In the genomic region with DNA sequence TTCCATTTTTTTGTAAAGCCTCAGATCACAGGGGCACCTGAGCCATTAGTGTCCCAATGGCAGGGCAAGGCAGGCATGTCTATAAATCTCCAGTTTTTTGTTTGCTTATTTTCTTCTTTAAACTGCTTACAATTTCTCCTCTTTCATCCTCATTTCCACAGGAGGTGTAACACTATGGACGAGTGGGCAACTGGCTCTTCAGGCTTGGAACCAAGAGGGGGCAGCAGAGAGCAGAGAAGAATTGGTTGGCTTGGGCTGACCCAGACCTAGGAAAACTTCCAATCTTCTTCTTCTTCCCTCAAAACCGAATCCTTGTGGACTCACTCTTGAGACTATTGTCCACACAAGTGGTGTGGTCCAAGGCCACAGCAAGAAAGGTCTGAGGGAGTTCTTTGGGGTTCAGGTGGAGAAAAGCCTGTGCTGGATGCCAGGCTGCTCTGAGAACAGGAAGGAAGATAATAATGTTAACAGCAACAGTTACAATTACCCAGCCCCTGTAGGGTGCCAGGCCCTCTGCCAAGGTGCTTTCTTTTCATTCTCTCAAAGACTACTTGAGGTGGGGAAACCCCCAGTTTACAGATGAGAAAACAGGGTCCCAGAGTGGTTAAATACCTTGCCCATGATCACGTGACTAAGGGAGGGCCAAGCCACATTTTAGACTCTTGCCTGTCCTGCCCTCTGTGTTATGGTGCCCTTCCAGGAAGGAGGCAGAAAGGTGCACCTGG, we compare ENCODE assay signal across 8 cellular contexts.
DNase-seq lines count a peak whose midpoint lies in the region; ATAC-seq and TF ChIP-seq lines count a peak whose summit lies in the region.

No MANE protein-coding gene starts in this region.

- TF ChIP-seq CTCF in GM06990 (IDR thresholded peaks at IDR 0.05; ENCODE audit: insufficient read depth, low read length, poor library complexity, severe bottlenecking) (peak; percentile 91), osteoblast (IDR thresholded peaks at IDR 0.05; ENCODE audit: extremely low read depth, low read depth, low read length) (peak; percentile 94)

- H3K36me3 ChIP-seq in GM06990 (ENCODE audit: control insufficient read depth, insufficient read depth, low read length) (no peaks in the 10 kb centered on the region), osteoblast (ENCODE audit: insufficient read depth, low read length) (no peaks in the 10 kb centered on the region)

- DNase-seq in 8988T: peak; percentile 37
- no peak for DNase-seq in GM06990 (ENCODE audit: extremely low read depth, insufficient read length)
- peak; percentile 32 for DNase-seq in NCI-H2196 treated with DMSO at 0.1 percent for 48 hours (lab: John Stamatoyannopoulos, UW; ENCODE audit: unreplicated experiment)
- DNase-seq in activated T-cell treated with anti-CD3 and anti-CD28 coated beads for 4 hours: peak; percentile 5
- peak; percentile 53 for DNase-seq in germinal center (ENCODE audit: low spot score)
- peak; percentile 94 for DNase-seq in osteoblast (ENCODE audit: insufficient read length, low spot score, missing footprints)

- H4K20me1 ChIP-seq in osteoblast (ENCODE audit: insufficient read depth, low read length): no peaks in the 10 kb centered on the region

- H3K4me2 ChIP-seq in osteoblast (ENCODE audit: insufficient read depth, low read length): no peak overlapping the region

- H3K9me3 ChIP-seq in osteoblast (ENCODE audit: low read depth, low read length): no peaks in the 10 kb centered on the region

- no peaks in the 10 kb centered on the region for H3K4me1 ChIP-seq in osteoblast (ENCODE audit: insufficient read depth, low read length)

- no peak overlapping the region for H3K27ac ChIP-seq in osteoblast (ENCODE audit: low read depth, low read length)

- H2AFZ ChIP-seq in osteoblast (ENCODE audit: low read length): no peak overlapping the region

- H3K27me3 ChIP-seq in GM06990 (replicated peaks; ENCODE audit: control insufficient read depth, insufficient read depth, low read length) (no peaks in the 10 kb centered on the region; the same call in 1 of the 2 replicates), osteoblast (ENCODE audit: insufficient read depth, low read length) (peaks cover 13% of the 10 kb centered on the region)

- H3K79me2 ChIP-seq in osteoblast (ENCODE audit: insufficient read depth, low read length): no peaks in the 10 kb centered on the region

- ATAC-seq in HG02763 (IDR thresholded peaks at IDR 0.05; ENCODE audit: unreplicated experiment): peak; percentile 73
- ATAC-seq in GM18870 (IDR thresholded peaks at IDR 0.05; ENCODE audit: unreplicated experiment): no peak

- H3K4me3 ChIP-seq in GM06990 (replicated peaks; ENCODE audit: low read depth, low read length) (no peak overlapping the region), osteoblast (ENCODE audit: insufficient read depth, low read length) (no peak overlapping the region)
